8 cellular contexts compared by ENCODE assay signal in genomic region chr11:14974021-14974698, GRCh38. TPM values are rescaled to one million over a fixed set of nuclear protein-coding genes. Genes with fewer than 3 reads are reported as not detected.
DNase-seq lines count a peak whose midpoint lies in the region; ATAC-seq and TF ChIP-seq lines count a peak whose summit lies in the region.

No MANE protein-coding gene starts in this region.

- H3K4me3 ChIP-seq in A673 (ENCODE audit: low read depth, low read length, poor library complexity, severe bottlenecking) (peak overlapping the region; percentile 31), mucosa of descending colon (no peak overlapping the region)

- peaks cover 25% of the 10 kb centered on the region for H3K4me1 Mint-ChIP-seq in chondrocyte (ENCODE audit: low read depth)

- peaks cover 10% of the 10 kb centered on the region for H3K27me3 ChIP-seq in A673 (replicated peaks; ENCODE audit: insufficient read depth, low read depth, low read length, poor library complexity)

- TF ChIP-seq CTCF in A673 (conservative IDR thresholded peaks at IDR 0.05; ENCODE audit: low read depth, low read length) (no peak), chondrocyte (IDR thresholded peaks at IDR 0.05) (no peak), mucosa of descending colon (IDR thresholded peaks at IDR 0.05) (no peak)

- no peaks in the 10 kb centered on the region for H3K36me3 ChIP-seq in A673 (ENCODE audit: insufficient read depth, low read length, poor library complexity, severe bottlenecking)
- no peaks in the 10 kb centered on the region for H3K36me3 ChIP-seq in mucosa of descending colon (ENCODE audit: low read depth)

- CTCF ChIA-PET in A673 (lab: Charles Lee), result no interaction called here

- DNase-seq in A673 (ENCODE audit: low spot score) (no peak), chondrocyte (ENCODE audit: low spot score) (peak; percentile 68), mucosa of descending colon (peak in 1 of 3 donors; percentile 22), A172 (ENCODE audit: low spot score) (no peak), caudate nucleus (lab: John Stamatoyannopoulos, UW) (no peak)

- H3K9me3 Mint-ChIP-seq in chondrocyte (ENCODE audit: low read depth), result no peaks in the 10 kb centered on the region

- peaks cover 82% of the 10 kb centered on the region for H3K27me3 Mint-ChIP-seq in chondrocyte (ENCODE audit: low read depth)

- POLR2A ChIA-PET in A673 (lab: Charles Lee; ENCODE audit: low non-redundant PET), result no interaction called here

- ATAC-seq in HG02885 (IDR thresholded peaks at IDR 0.05; ENCODE audit: poor library complexity, unreplicated experiment) (peak; percentile 4), mucosa of descending colon (peak; percentile 14), GM19452 (IDR thresholded peaks at IDR 0.05; ENCODE audit: unreplicated experiment) (no peak), HG03097 (IDR thresholded peaks at IDR 0.05; ENCODE audit: low FRiP score, unreplicated experiment) (no peak)

- H3K27ac ChIP-seq in A673 (ENCODE audit: low read depth, low read length, poor library complexity, severe bottlenecking), result no peak overlapping the region
- no peak overlapping the region for H3K27ac ChIP-seq in caudate nucleus (ENCODE audit: low read depth, low read length)

- peaks cover 3% of the 10 kb centered on the region for H3K36me3 Mint-ChIP-seq in chondrocyte (ENCODE audit: low read depth)

- H3K9me3 ChIP-seq in A673 (ENCODE audit: low read depth, low read length, poor library complexity, severe bottlenecking) (no peaks in the 10 kb centered on the region), mucosa of descending colon (no peaks in the 10 kb centered on the region)

- H3K4me1 ChIP-seq in A673 (ENCODE audit: insufficient read depth, low read length, poor library complexity, severe bottlenecking) (no peaks in the 10 kb centered on the region), mucosa of descending colon (ENCODE audit: low read depth) (peaks cover 13% of the 10 kb centered on the region)

- no peak overlapping the region for H3K27ac Mint-ChIP-seq in chondrocyte (ENCODE audit: unreplicated experiment)

- no TSS peak for BruUV-seq in A673 (replicated peaks; lab: Mats Ljungman, UMichigan)

- intact Hi-C loops in A673 (cut with micrococcal nuclease; ENCODE audit: unreplicated experiment) (no loop called here), mucosa of descending colon (cut with DNase I, micrococcal nuclease) (no loop called here)

- H3K4me3 Mint-ChIP-seq in chondrocyte (ENCODE audit: unreplicated experiment), result peak overlapping the region; percentile 62

RNA-seq across cellular contexts. Expression of gene CALCA, which starts 2.0 kb away (rescaled TPM):
- 1.0 and 2.2 TPM in 2 replicates for total RNA-seq in A673 (2021)
- not detected in 3 replicates for total RNA-seq in chondrocyte
- total RNA-seq in mucosa of descending colon, result under 1 TPM in 1 of 3 donors, not detected in 2; 0.85 TPM
- total RNA-seq in A172 (2014; rRNA removed; shearing (Covaris generic)), result not detected in 2 replicates

Comparison
In these comparisons a context has a peak if more than half of its experiments do, and no peak if none do; other contexts are left out.
1. ATAC-seq: peak in HG02885 (single experiment) and mucosa of descending colon (single experiment); none in GM19452 (single experiment) and HG03097 (single experiment).